9 cellular contexts compared by ENCODE assay signal in genomic region chr9:77647267-77647658, GRCh38. TPM values are rescaled to one million over a fixed set of nuclear protein-coding genes. Genes with fewer than 3 reads are reported as not detected.
DNase-seq lines count a peak whose midpoint lies in the region; ATAC-seq and TF ChIP-seq lines count a peak whose summit lies in the region.
"Had no signal": no experiment of that assay in that cellular context is flagged by ENCODE, and none has a peak within 500 bp of the region (broad histone marks: within the 10 kb centered on the region; RNA-seq: fewer than 3 reads in every experiment).

No MANE protein-coding gene starts in this region.

- TF ChIP-seq EP300 in tibial nerve (IDR thresholded peaks at IDR 0.05), result no peak

- no peaks in the 10 kb centered on the region for H3K9me3 Mint-ChIP-seq in activated naive CD4-positive, alpha-beta T cell treated with anti-CD3 and anti-CD28 coated beads, Interleukin-2, amount 50 U/mL, for 24 hours

- no peak for TF ChIP-seq POLR2A in tibial nerve (IDR thresholded peaks at IDR 0.05)

- peak overlapping the region; percentile 52 for H3K4me3 Mint-ChIP-seq in activated naive CD4-positive, alpha-beta T cell treated with anti-CD3 and anti-CD28 coated beads, Interleukin-2, amount 50 U/mL, for 24 hours

- H3K27me3 ChIP-seq in mesendoderm (ENCODE audit: insufficient read depth, low read length, poor library complexity) (peaks cover 6% of the 10 kb centered on the region), tibial nerve (peaks cover 0 to 36% of the 10 kb centered on the region in 2 donors)

- DNase-seq in activated naive CD4-positive, alpha-beta T cell treated with Interleukin-2 at 50 U/mL for 16 hours, result no peak
- DNase-seq in coronary artery (ENCODE audit: low spot score) (no peak), mesendoderm (no peak), tibial nerve (ENCODE audit: low spot score in 2 of 2) (no peak), RPMI8226 (no peak), sciatic nerve (ENCODE audit: low spot score) (no peak), ACHN (no peak)
- DNase-seq: NK-92 treated with Interleukin-12 subunit alpha and Interleukin-12 subunit beta, amount 100 ng/mL, for 24 hours had no signal

- no peak overlapping the region for H2BK15ac ChIP-seq in mesendoderm (replicated peaks; ENCODE audit: low read depth)

- no peak overlapping the region for H2AK5ac ChIP-seq in mesendoderm (ENCODE audit: low read length)

- H2BK120ac ChIP-seq in mesendoderm (ENCODE audit: low read depth, low read length), result no peak overlapping the region

- H3K4me1 Mint-ChIP-seq in activated naive CD4-positive, alpha-beta T cell treated with anti-CD3 and anti-CD28 coated beads, Interleukin-2, amount 50 U/mL, for 24 hours, result peaks cover 16% of the 10 kb centered on the region

- H3K4me1 ChIP-seq in mesendoderm (ENCODE audit: control insufficient read depth, low read depth, low read length) (peaks cover 3% of the 10 kb centered on the region), tibial nerve (peaks cover 0 to 23% (median 11%) of the 10 kb centered on the region in 4 donors)

- H3K18ac ChIP-seq in mesendoderm (ENCODE audit: low read length), result no peak overlapping the region

- H3K4ac ChIP-seq in mesendoderm (ENCODE audit: low read depth, low read length), result no peak overlapping the region

- H3K9ac ChIP-seq in mesendoderm (ENCODE audit: low read length), result peak overlapping the region; percentile 72

- in situ Hi-C loops in ACHN (cut with HindIII; ENCODE audit: low pct_ligation_motif_present, low pct_unique_long_range_greater_than_20kb, low sequenced_read_pairs), result no loop called here

- peak overlapping the region in 1 of 2 donors; percentile 35 for H3K27ac ChIP-seq in coronary artery
- H3K27ac ChIP-seq in mesendoderm (ENCODE audit: low read depth, low read length), result no peak overlapping the region
- H3K27ac ChIP-seq in tibial nerve, result no peak overlapping the region

- H3K4me2 ChIP-seq in mesendoderm (ENCODE audit: low read length), result peak overlapping the region; percentile 88

- H4K5ac ChIP-seq in mesendoderm (ENCODE audit: low read length), result no peak overlapping the region

- no peak overlapping the region for H4K8ac ChIP-seq in mesendoderm (ENCODE audit: low read depth, low read length)

- H3K36me3 Mint-ChIP-seq in activated naive CD4-positive, alpha-beta T cell treated with anti-CD3 and anti-CD28 coated beads, Interleukin-2, amount 50 U/mL, for 24 hours, result no peaks in the 10 kb centered on the region

- no peaks in the 10 kb centered on the region for H3K79me2 ChIP-seq in mesendoderm (ENCODE audit: control insufficient read depth, insufficient read depth, low read length)

- intact Hi-C loops in sciatic nerve (cut with DNase I), result no loop called here

- H3K27ac Mint-ChIP-seq in activated naive CD4-positive, alpha-beta T cell treated with anti-CD3 and anti-CD28 coated beads, Interleukin-2, amount 50 U/mL, for 24 hours, result no peak overlapping the region

- H3K79me1 ChIP-seq in mesendoderm (ENCODE audit: low read length), result no peaks in the 10 kb centered on the region

- no peak overlapping the region for H3K23ac ChIP-seq in mesendoderm (ENCODE audit: low read length)

- no peak overlapping the region for H2BK5ac ChIP-seq in mesendoderm (ENCODE audit: low read length)

- H3K56ac ChIP-seq in mesendoderm (ENCODE audit: low read length), result peak overlapping the region; percentile 78

- no peak for TF ChIP-seq CTCF in coronary artery (IDR thresholded peaks at IDR 0.05)
- no peak for TF ChIP-seq CTCF in tibial nerve (IDR thresholded peaks at IDR 0.05)

- H3K4me3 ChIP-seq in coronary artery, result peak overlapping the region; percentile 81
- peak overlapping the region; percentile 56 for H3K4me3 ChIP-seq in mesendoderm (ENCODE audit: low read length)
- peak overlapping the region; percentile 35 to 58 (median 47) for H3K4me3 ChIP-seq in tibial nerve

- no peaks in the 10 kb centered on the region for H3K36me3 ChIP-seq in mesendoderm (ENCODE audit: control insufficient read depth, insufficient read depth, low read length)
- no peaks in the 10 kb centered on the region for H3K36me3 ChIP-seq in tibial nerve

- ATAC-seq in sciatic nerve, result no peak

- no CpG with 5 or more reads among the region's 23 CpGs for WGBS in mesendoderm (ENCODE audit: extremely low coverage, insufficient coverage, low lambda C conversion rate)
- WGBS in tibial nerve, 2 donors, result 45 to 55% methylated on average over 23 of the region's 23 CpGs

- no peaks in the 10 kb centered on the region for H3K9me3 ChIP-seq in tibial nerve

- peaks cover 27% of the 10 kb centered on the region for H3K27me3 Mint-ChIP-seq in activated naive CD4-positive, alpha-beta T cell treated with anti-CD3 and anti-CD28 coated beads, Interleukin-2, amount 50 U/mL, for 24 hours

RNA-seq across cellular contexts. Expression of gene GNA14, which starts 0.9 kb away (rescaled TPM):
- polyA plus RNA-seq in mesendoderm (2013, experiment 1 of 2), result 8.6 TPM
- polyA plus RNA-seq in mesendoderm (2013, experiment 2 of 2), result 9.3 TPM
- total RNA-seq in tibial nerve (1 to 10 TPM in 3 of 4 donors, under 1 TPM in 1; 0.84 to 7.1 (median 3.6) TPM), sciatic nerve (8.0 TPM)
